23 cellular contexts compared by ENCODE assay signal in genomic region chr6:91278416-91278815, GRCh38.
DNase-seq lines count a peak whose midpoint lies in the region; ATAC-seq, FAIRE-seq and TF ChIP-seq lines count a peak whose summit lies in the region.
"Had no signal": no experiment of that assay in that cellular context is flagged by ENCODE, and none has a peak within 500 bp of the region (broad histone marks: within the 10 kb centered on the region; RNA-seq: fewer than 3 reads in every experiment).

No MANE protein-coding gene starts in this region.

- FAIRE-seq in frontal cortex (lab: Jason Lieb, UNC), result no peak
- FAIRE-seq: A549, D721Med, HepG2, K562 had no signal

- CTCF ChIA-PET in RWPE1 (lab: Yijun Ruan, JAX), result no interaction called here

- H3K27me3 ChIP-seq in foreskin keratinocyte, result no peaks in the 10 kb centered on the region
- no peaks in the 10 kb centered on the region for H3K27me3 ChIP-seq in aorta (ENCODE audit: control insufficient read depth in 1 of 2, insufficient read depth in 2 of 2, low read length in 1 of 2)

- H3K4me1 ChIP-seq in foreskin keratinocyte (no peaks in the 10 kb centered on the region), aorta (ENCODE audit: control insufficient read depth in 1 of 2, insufficient read depth in 2 of 2, low read length in 2 of 2) (no peaks in the 10 kb centered on the region)
- H3K4me1 ChIP-seq: A549 had no signal

- no peak overlapping the region for H3K4me3 ChIP-seq in aorta (ENCODE audit: low read length in 2 of 2)
- H3K4me3 ChIP-seq: A549, K562 had no signal

- H3K27ac ChIP-seq in RWPE1 (no peak overlapping the region), foreskin keratinocyte (no peak overlapping the region), aorta (ENCODE audit: low read depth in 1 of 2, low read length in 2 of 2) (no peak overlapping the region)
- H3K27ac ChIP-seq: A549 had no signal

- no peak for TF ChIP-seq CTCF in RWPE1 (conservative IDR thresholded peaks at IDR 0.05; ENCODE audit: low read depth)
- TF ChIP-seq CTCF in foreskin keratinocyte (conservative IDR thresholded peaks at IDR 0.05), result no peak
- no peak for TF ChIP-seq CTCF in GM10266 (IDR thresholded peaks at IDR 0.05; ENCODE audit: control insufficient read depth, insufficient read depth, low read depth, missing control alignments)

- no peaks in the 10 kb centered on the region for H3K9me3 ChIP-seq in aorta (ENCODE audit: control insufficient read depth, low read length)
- H3K9me3 ChIP-seq: A549 had no signal

- peak; percentile 75 for ATAC-seq in foreskin keratinocyte
- ATAC-seq in aorta (ENCODE audit: low FRiP score), result no peak
- ATAC-seq: A549, HepG2, K562, SK-N-SH treated with all-trans-retinoic acid at 6 μM for 48 hours had no signal

- POLR2A ChIA-PET in RWPE1 (lab: Yijun Ruan, JAX; ENCODE audit: low non-redundant PET), result no interaction called here

- intact Hi-C loops in aorta (cut with DNase I), result no loop called here

- DNase-seq in HT1080 (ENCODE audit: low read depth) (peak; percentile 70), RWPE1 (ENCODE audit: low spot score) (peak; percentile 23), foreskin keratinocyte (peak in 1 of 2 donors; percentile 44), renal cortical epithelial cell (ENCODE audit: low read depth) (peak; percentile 73), GM10266 (ENCODE audit: extremely low spot score) (no peak), aorta (no peak), frontal cortex (ENCODE audit: low spot score in 2 of 2) (no peak)
- DNase-seq: EL, GF-D8, NCI-H1092, NCI-H1436 treated with DMSO at 0.1 percent for 48 hours, NCI-H2029 treated with DMSO at 0.1 percent for 48 hours, NCI-H226, NCI-H510A treated with DMSO at 0.1 percent for 48 hours, NCI-H748 treated with DMSO at 0.1 percent for 48 hours, OCI-M1, RPMI8226, SIG-M5 had no signal

- H3K36me3 ChIP-seq in aorta (ENCODE audit: control insufficient read depth in 1 of 2, insufficient read depth in 2 of 2, low read length in 1 of 2), result no peaks in the 10 kb centered on the region

- 96 to 99% methylated on average over 2 of the region's 2 CpGs for WGBS in aorta, 2 donors

Comparison
In these comparisons a context has a peak if more than half of its experiments do, and no peak if none do; other contexts are left out.
1. DNase-seq: peak in HT1080 (single experiment), RWPE1 (single experiment) and renal cortical epithelial cell (single experiment); none in GM10266 (single experiment), aorta (0 of 2) and frontal cortex (0 of 2).